ENCODE assay signal across 19 cellular contexts in genomic region chr2:179951680-179952079, GRCh38. TPM values are rescaled to one million over a fixed set of nuclear protein-coding genes. Genes with fewer than 3 reads are reported as not detected.
DNase-seq lines count a peak whose midpoint lies in the region; ATAC-seq and TF ChIP-seq lines count a peak whose summit lies in the region.
"Had no signal": no experiment of that assay in that cellular context is flagged by ENCODE, and none has a peak within 500 bp of the region (broad histone marks: within the 10 kb centered on the region; RNA-seq: fewer than 3 reads in every experiment).

No MANE protein-coding gene starts in this region.

- no peaks in the 10 kb centered on the region for H3K79me2 ChIP-seq in MM.1S (ENCODE audit: low read length)

- no peaks in the 10 kb centered on the region for H4K20me1 ChIP-seq in MM.1S (ENCODE audit: insufficient read depth, low read length)

- H3K4me3 ChIP-seq in MM.1S (ENCODE audit: low read length), result no peak overlapping the region
- H3K4me3 ChIP-seq in foreskin fibroblast (ENCODE audit: low read depth in 1 of 2, low read length in 2 of 2), result no peak overlapping the region
- H3K4me3 ChIP-seq: body of pancreas, SK-N-MC, thoracic aorta had no signal

- H3K27ac Mint-ChIP-seq in activated CD8-positive, alpha-beta T cell treated with anti-CD3 and anti-CD28 coated beads for 36 hours, result no peak overlapping the region
- H3K27ac Mint-ChIP-seq: activated CD4-positive, alpha-beta memory T cell treated with anti-CD3 and anti-CD28 coated beads for 36 hours; IgD-negative memory B cell had no signal

- peak; percentile 12 for DNase-seq in GM13977 (ENCODE audit: low spot score)
- DNase-seq in MM.1S, result no peak
- DNase-seq in activated CD8-positive, alpha-beta T cell treated with anti-CD3 and anti-CD28 coated beads for 36 hours, result no peak
- DNase-seq in iPS-NIHi7 (ENCODE audit: extremely low spot score), result no peak
- DNase-seq in foreskin fibroblast, result no peak
- DNase-seq: activated CD4-positive, alpha-beta memory T cell treated with anti-CD3 and anti-CD28 coated beads for 36 hours; activated gamma-delta T cell treated with Interleukin-2 at 50 U/mL for 16 hours; body of pancreas; DMS79; left ventricle myocardium superior; naive B cell; NCI-H345; retina had no signal

- H3K9me3 ChIP-seq in MM.1S (replicated peaks; ENCODE audit: insufficient read depth, low read length), result no peaks in the 10 kb centered on the region
- H3K9me3 ChIP-seq: body of pancreas, thoracic aorta had no signal

- no peaks in the 10 kb centered on the region for H3K4me1 Mint-ChIP-seq in activated CD8-positive, alpha-beta T cell treated with anti-CD3 and anti-CD28 coated beads for 36 hours (ENCODE audit: low read depth)
- H3K4me1 Mint-ChIP-seq: naive B cell had no signal

- ATAC-seq in GM21367 (IDR thresholded peaks at IDR 0.05; ENCODE audit: unreplicated experiment) (peak; percentile 76), HG02852 (IDR thresholded peaks at IDR 0.05; ENCODE audit: unreplicated experiment) (peak; percentile 78), GM19328 (IDR thresholded peaks at IDR 0.05; ENCODE audit: unreplicated experiment) (no peak)
- ATAC-seq in activated CD8-positive, alpha-beta T cell treated with anti-CD3 and anti-CD28 coated beads for 36 hours, result no peak
- ATAC-seq: body of pancreas, left ventricle myocardium superior had no signal

- peaks cover 48% of the 10 kb centered on the region for H3K4me1 ChIP-seq in MM.1S (ENCODE audit: low read length)

- CTCF ChIA-PET in activated CD8-positive, alpha-beta T cell treated with anti-CD3 and anti-CD28 coated beads for 36 hours (lab: Charles Lee), result no interaction called here

- H3F3A ChIP-seq in MM.1S (ENCODE audit: insufficient read depth, low read length), result peaks cover 9% of the 10 kb centered on the region; the same call in 1 of the 2 replicates

- peak overlapping the region; percentile 60; the same call in 1 of the 2 replicates for H3K27ac ChIP-seq in MM.1S (ENCODE audit: low read length)
- H3K27ac ChIP-seq: body of pancreas, SK-N-MC, thoracic aorta had no signal

- H3K4me2 ChIP-seq in MM.1S (ENCODE audit: low read depth, low read length), result no peak overlapping the region

- no peak overlapping the region for H2AFZ ChIP-seq in MM.1S (ENCODE audit: low read length)

- H3K9me2 ChIP-seq in MM.1S (replicated peaks; ENCODE audit: insufficient read depth, low read length), result no peaks in the 10 kb centered on the region

- POLR2A ChIA-PET in activated CD8-positive, alpha-beta T cell treated with anti-CD3 and anti-CD28 coated beads for 36 hours (lab: Charles Lee), result no interaction called here

- peaks cover 44% of the 10 kb centered on the region for H3K36me3 Mint-ChIP-seq in activated CD8-positive, alpha-beta T cell treated with anti-CD3 and anti-CD28 coated beads for 36 hours (ENCODE audit: low read depth)

- H3K36me3 ChIP-seq in MM.1S (replicated peaks; ENCODE audit: insufficient read depth, low read length), result peaks cover 3% of the 10 kb centered on the region; the same call in 1 of the 2 replicates

- no peak overlapping the region for H3K9ac ChIP-seq in MM.1S (ENCODE audit: low read length)

- in situ Hi-C loops in GM13977 (cut with MboI; ENCODE audit: low pct_unique_long_range_greater_than_20kb, low sequenced_read_pairs, unreplicated experiment), result no loop called here

- H3K27me3 Mint-ChIP-seq in activated CD8-positive, alpha-beta T cell treated with anti-CD3 and anti-CD28 coated beads for 36 hours, result no peaks in the 10 kb centered on the region
- H3K27me3 Mint-ChIP-seq: activated CD4-positive, alpha-beta memory T cell treated with anti-CD3 and anti-CD28 coated beads for 36 hours; IgD-negative memory B cell; naive B cell had no signal

- no peak for TF ChIP-seq CTCF in GM13977 (IDR thresholded peaks at IDR 0.05; ENCODE audit: extremely low read depth, insufficient read depth, missing control alignments)
- TF ChIP-seq CTCF in MM.1S (IDR thresholded peaks at IDR 0.05; ENCODE audit: low read length), result no peak
- no peak for TF ChIP-seq CTCF in activated CD8-positive, alpha-beta T cell treated with anti-CD3 and anti-CD28 coated beads for 36 hours (IDR thresholded peaks at IDR 0.05)
- no peak for TF ChIP-seq CTCF in foreskin fibroblast (IDR thresholded peaks at IDR 0.05; ENCODE audit: low read depth, low read length)

- intact Hi-C loops in activated CD8-positive, alpha-beta T cell treated with anti-CD3 and anti-CD28 coated beads for 36 hours (cut with micrococcal nuclease), result no loop called here

- no peaks in the 10 kb centered on the region for H3K9me3 Mint-ChIP-seq in activated CD8-positive, alpha-beta T cell treated with anti-CD3 and anti-CD28 coated beads for 36 hours
- H3K9me3 Mint-ChIP-seq: activated CD4-positive, alpha-beta memory T cell treated with anti-CD3 and anti-CD28 coated beads for 36 hours; IgD-negative memory B cell; naive B cell had no signal

- H3K4me3 Mint-ChIP-seq in activated CD8-positive, alpha-beta T cell treated with anti-CD3 and anti-CD28 coated beads for 36 hours, result no peak overlapping the region
- H3K4me3 Mint-ChIP-seq: activated CD4-positive, alpha-beta memory T cell treated with anti-CD3 and anti-CD28 coated beads for 36 hours; IgD-negative memory B cell; naive B cell had no signal

- no peaks in the 10 kb centered on the region for H3K27me3 ChIP-seq in MM.1S (replicated peaks; ENCODE audit: insufficient read depth, low read length)
- H3K27me3 ChIP-seq: body of pancreas had no signal

RNA-seq across cellular contexts. Expression of gene CWC22, which starts 55.4 kb away (rescaled TPM):
- total RNA-seq in activated CD8-positive, alpha-beta T cell treated with anti-CD3 and anti-CD28 coated beads for 36 hours, result 10 to 100 TPM; 23.4 to 23.9 TPM

Comparison
In these comparisons a context has a peak if more than half of its experiments do, and no peak if none do; other contexts are left out.
1. ATAC-seq: peak in GM21367 (single experiment) and HG02852 (single experiment); none in activated CD8-positive, alpha-beta T cell treated with anti-CD3 and anti-CD28 coated beads for 36 hours (single experiment) and GM19328 (single experiment).